Comparison of ENCODE assay signal across 22 cellular contexts in the genomic region with DNA sequence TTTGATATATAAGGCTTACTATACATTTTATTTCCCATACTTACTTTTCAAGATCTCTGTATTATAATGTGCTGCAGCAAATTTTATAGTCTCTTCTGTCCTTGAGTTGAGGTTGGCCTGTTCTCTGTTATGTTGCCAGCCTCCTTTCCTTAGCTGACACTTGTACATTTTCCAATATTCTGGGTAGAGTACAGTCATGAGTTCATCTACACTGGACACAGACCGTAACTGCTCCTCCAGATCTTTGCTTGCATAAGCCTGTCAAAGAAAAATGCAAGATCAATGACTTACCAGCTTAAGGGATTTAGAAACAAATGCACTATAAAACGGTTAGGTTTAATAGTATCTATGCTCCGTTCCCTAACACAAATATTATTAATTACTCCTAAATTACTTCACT.
"Had no signal": no experiment of that assay in that cellular context is flagged by ENCODE, and none has a peak within 500 bp of the region (broad histone marks: within the 10 kb centered on the region; RNA-seq: fewer than 3 reads in every experiment).

No MANE protein-coding gene starts in this region.

- H3K4me1 ChIP-seq: ascending aorta, Peyer's patch, SJCRH30 had no signal

- DNase-seq: activated CD4-positive, alpha-beta T cell treated with anti-CD3 and anti-CD28 coated beads, Interleukin-2, amount 10 ng/mL, durations not matched to agents 24 days and 14 days; activated CD4-positive, alpha-beta T cell treated with anti-CD3 and anti-CD28 coated beads, Interleukin-2, amount 50 U/mL, for 48 hours; activated CD4-positive, CD25-positive, alpha-beta regulatory T cell treated with anti-CD3 and anti-CD28 coated beads, Interleukin-2, amount 50 U/mL, for 72 hours; activated CD8-positive, alpha-beta memory T cell treated with anti-CD3 and anti-CD28 coated beads, Interleukin-2, amount 10 ng/mL, durations not matched to agents 7 days and 5 days; activated effector memory CD4-positive, alpha-beta T cell treated with Interleukin-2 at 50 U/mL for 16 hours; activated naive CD4-positive, alpha-beta T cell; activated T-cell treated with anti-CD3 and anti-CD28 coated beads, Interleukin-2, amount 50 U/mL, for 24 hours; amniotic stem cell; Kasumi-1; NCI-H146; NCI-H187 treated with DMSO at 0.1 percent for 48 hours; NCI-H2081 treated with DMSO at 0.1 percent for 48 hours; NCI-H526; NCI-H774; NK-92 treated with Interleukin-12 subunit alpha and Interleukin-12 subunit beta, amount 100 ng/mL, for 24 hours; Peyer's patch; Right ventricle myocardium superior; SJCRH30; T-helper 9 cell had no signal

- H3K36me3 ChIP-seq: ascending aorta, Peyer's patch, SJCRH30 had no signal

- H3K9me3 ChIP-seq: ascending aorta, Peyer's patch, SJCRH30 had no signal

- H3K27me3 ChIP-seq: ascending aorta, Peyer's patch, SJCRH30 had no signal

- H3K4me3 ChIP-seq: ascending aorta, K562, Peyer's patch, SJCRH30 had no signal

- H3K27ac ChIP-seq: ascending aorta, Peyer's patch, RWPE1, SJCRH30 had no signal
